Comparison of ENCODE assay signal across 17 cellular contexts in the genomic region with DNA sequence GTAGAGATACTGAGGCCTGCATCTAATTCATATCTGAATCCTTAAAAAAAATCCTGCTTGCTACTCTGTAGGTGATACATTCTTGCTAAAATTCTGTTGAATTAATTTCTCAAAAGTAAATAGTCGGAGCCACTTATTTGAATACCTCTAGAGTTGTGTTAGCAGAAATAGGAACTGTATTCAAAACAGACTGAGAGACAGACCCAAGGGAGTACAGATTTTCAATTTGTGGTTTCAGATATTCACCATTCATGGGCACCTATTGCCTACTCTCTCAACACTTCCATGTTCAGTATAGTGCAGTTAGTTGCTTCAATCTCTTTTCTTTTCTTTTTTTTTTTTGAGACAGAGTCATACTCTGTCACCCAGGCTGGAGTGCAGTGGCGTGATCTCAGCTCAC. TPM values are rescaled to one million over a fixed set of nuclear protein-coding genes. Genes with fewer than 3 reads are reported as not detected.
DNase-seq lines count a peak whose midpoint lies in the region; ATAC-seq and TF ChIP-seq lines count a peak whose summit lies in the region.
"Had no signal": no experiment of that assay in that cellular context is flagged by ENCODE, and none has a peak within 500 bp of the region (broad histone marks: within the 10 kb centered on the region; RNA-seq: fewer than 3 reads in every experiment).

No MANE protein-coding gene starts in this region.

- CTCF ChIA-PET in HEK293T (lab: Yijun Ruan, JAX) = no interaction called here

- no peaks in the 10 kb centered on the region for H3K79me2 ChIP-seq in MM.1S (ENCODE audit: low read length)

- H3K9ac ChIP-seq in MM.1S (ENCODE audit: low read length) = no peak overlapping the region

- H3K27ac ChIP-seq in MM.1S (ENCODE audit: low read length) = no peak overlapping the region; the same call in 1 of the 2 replicates
- H3K27ac ChIP-seq: suprapubic skin had no signal

- ATAC-seq in GM18511 (IDR thresholded peaks at IDR 0.05; ENCODE audit: unreplicated experiment) (peak; percentile 92), GM21390 (IDR thresholded peaks at IDR 0.05; ENCODE audit: unreplicated experiment) (peak; percentile 97), HG03039 (IDR thresholded peaks at IDR 0.05; ENCODE audit: unreplicated experiment) (peak; percentile 91), left cardiac atrium (no peak), omental fat pad (ENCODE audit: low FRiP score) (no peak)
- ATAC-seq: Right ventricle myocardium inferior, WTC11 had no signal

- DNase-seq in MM.1S (peak; percentile 29), left cardiac atrium (no peak), HEK293T (ENCODE audit: extremely low spot score) (no peak), omental fat pad (ENCODE audit: low spot score) (no peak), SIG-M5 treated with dmso at 0.1 percent for 504 hours (lab: John Stamatoyannopoulos, UW; ENCODE audit: unreplicated experiment) (no peak)
- DNase-seq: BE2C, H7, Kasumi-1 had no signal

- no peaks in the 10 kb centered on the region for H3K9me3 ChIP-seq in MM.1S (replicated peaks; ENCODE audit: insufficient read depth, low read length)
- H3K9me3 ChIP-seq: BE2C, suprapubic skin had no signal

- TF ChIP-seq CTCF in MM.1S (IDR thresholded peaks at IDR 0.05; ENCODE audit: low read length) (no peak), omental fat pad (IDR thresholded peaks at IDR 0.05) (no peak)

- no peaks in the 10 kb centered on the region for H3K36me3 ChIP-seq in MM.1S (replicated peaks; ENCODE audit: insufficient read depth, low read length)
- H3K36me3 ChIP-seq: BE2C, suprapubic skin had no signal

- no peaks in the 10 kb centered on the region for H3K9me2 ChIP-seq in MM.1S (replicated peaks; ENCODE audit: insufficient read depth, low read length)

- no peaks in the 10 kb centered on the region for H3F3A ChIP-seq in MM.1S (ENCODE audit: insufficient read depth, low read length)

- H3K27me3 ChIP-seq in MM.1S (replicated peaks; ENCODE audit: insufficient read depth, low read length) = no peaks in the 10 kb centered on the region
- H3K27me3 ChIP-seq: suprapubic skin had no signal

- H4K20me1 ChIP-seq in MM.1S (ENCODE audit: insufficient read depth, low read length) = no peaks in the 10 kb centered on the region

- no peak overlapping the region for H3K4me3 ChIP-seq in MM.1S (ENCODE audit: low read length)
- H3K4me3 ChIP-seq: suprapubic skin had no signal

- intact Hi-C loops in left cardiac atrium (cut with DNase I) = no loop called here

- no peak overlapping the region for H2AFZ ChIP-seq in MM.1S (ENCODE audit: low read length)

- POLR2A ChIA-PET in HEK293T (lab: Yijun Ruan, JAX) = no interaction called here

- H3K4me1 ChIP-seq in MM.1S (ENCODE audit: low read length) = peaks cover 25% of the 10 kb centered on the region
- H3K4me1 ChIP-seq: BE2C had no signal

- peak overlapping the region; percentile 33; the same call in 1 of the 2 replicates for H3K4me2 ChIP-seq in MM.1S (ENCODE audit: low read depth, low read length)

TF ChIP-seq in HEK293T, 16 proteins besides CTCF, POLR2A, EP300 and RAD21:
- TF ChIP-seq HDGF (IDR thresholded peaks at IDR 0.05; ENCODE audit: borderline replicate concordance) (no peak), FOXM1 (IDR thresholded peaks at IDR 0.05; ENCODE audit: borderline replicate concordance) (no peak), LEF1 (IDR thresholded peaks at IDR 0.05; ENCODE audit: borderline replicate concordance) (no peak), ARNT (IDR thresholded peaks at IDR 0.05) (no peak), ZNF384 (IDR thresholded peaks at IDR 0.05) (no peak), FOXA1 (IDR thresholded peaks at IDR 0.05) (no peak)
TF ChIP-seq in HEK293T: peak in this region for 0.

RNA-seq across cellular contexts. Expression of a gene that starts 46.6 kb away (rescaled TPM):
- under 1 TPM in 1 of 2 donors, not detected in 1; 0.34 TPM for total RNA-seq in left cardiac atrium
- 1 to 10 TPM in 3 of 4 donors, not detected in 1; 2.0 to 4.7 (median 2.3) TPM for total RNA-seq in omental fat pad
- total RNA-seq: endothelial cell of umbilical vein, H7, mesothelial cell of epicardium, renal cortical epithelial cell had no signal

Comparison
In these comparisons a context has a peak if more than half of its experiments do, and no peak if none do; other contexts are left out.
1. ATAC-seq: peak in GM18511 (single experiment), GM21390 (single experiment) and HG03039 (single experiment); none in left cardiac atrium (0 of 2) and omental fat pad (single experiment).